Comparison of ENCODE assay signal across 10 cellular contexts in genomic region chr1:165116732-165117131, GRCh38.
DNase-seq lines count a peak whose midpoint lies in the region; ATAC-seq and TF ChIP-seq lines count a peak whose summit lies in the region.
"Had no signal": no experiment of that assay in that cellular context is flagged by ENCODE, and none has a peak within 500 bp of the region (broad histone marks: within the 10 kb centered on the region; RNA-seq: fewer than 3 reads in every experiment).

No MANE protein-coding gene starts in this region.

- CTCF ChIA-PET in HCT116 (lab: Charles Lee) = interaction anchor here (0.5 to 1.6 kb wide), 5 partner anchors 10 to 474 kb away, joined by 3 to 10 read pairs (median 5); no protein-coding TSS in a partner anchor
- CTCF ChIA-PET in activated naive CD4-positive, alpha-beta T cell treated with anti-CD3 and anti-CD28 coated beads, Interleukin-2, amount 10 ng/mL, durations not matched to agents 7 days and 5 days (lab: Charles Lee) = interaction anchor here (1.6 kb wide), 1 partner anchor 9 kb away, joined by 3 read pairs; no protein-coding TSS in a partner anchor

- TF ChIP-seq POLR2A in HCT116 (IDR thresholded peaks at IDR 0.05; ENCODE audit: borderline replicate concordance, extremely low read depth, insufficient read depth, insufficient read length) = no peak
- TF ChIP-seq POLR2A in upper lobe of left lung (IDR thresholded peaks at IDR 0.05) = no peak

- no peak overlapping the region for H3K4me3 Mint-ChIP-seq in activated naive CD4-positive, alpha-beta T cell treated with anti-CD3 and anti-CD28 coated beads, Interleukin-2, amount 10 ng/mL, durations not matched to agents 7 days and 5 days
- H3K4me3 Mint-ChIP-seq: activated T-helper 17 cell treated with anti-CD3 and anti-CD28 coated beads, Interleukin-2, amount 50 U/mL, for 72 hours had no signal

- H3K27ac ChIP-seq in HCT116 (ENCODE audit: low read depth, low read length) (no peak overlapping the region), upper lobe of left lung (no peak overlapping the region)
- H3K27ac ChIP-seq: heart left ventricle had no signal

- no peaks in the 10 kb centered on the region for H4K20me1 ChIP-seq in HCT116 (ENCODE audit: insufficient read depth)

- no peak for TF ChIP-seq EP300 in upper lobe of left lung (IDR thresholded peaks at IDR 0.05)

- no peak for TF ChIP-seq CTCF in HCT116 (IDR thresholded peaks at IDR 0.05 in 2 of 3, conservative IDR thresholded peaks at IDR 0.05 in 1 of 3; ENCODE audit: borderline replicate concordance in 1 of 3, insufficient read depth in 1 of 3, low read depth in 2 of 3, low read length in 2 of 3)
- no peak for TF ChIP-seq CTCF in upper lobe of left lung (IDR thresholded peaks at IDR 0.05)

- no peaks in the 10 kb centered on the region for H3K4me1 Mint-ChIP-seq in activated naive CD4-positive, alpha-beta T cell treated with anti-CD3 and anti-CD28 coated beads, Interleukin-2, amount 10 ng/mL, durations not matched to agents 7 days and 5 days
- H3K4me1 Mint-ChIP-seq: activated T-helper 17 cell treated with anti-CD3 and anti-CD28 coated beads, Interleukin-2, amount 50 U/mL, for 72 hours had no signal

- intact Hi-C loops in HCT116 (cut with micrococcal nuclease) = loop anchor here (10.0 kb wide), 1 partner anchor 478 kb away; no protein-coding TSS in a partner anchor

- H3K4me2 ChIP-seq in HCT116 (ENCODE audit: low read length) = peak overlapping the region; percentile 26

- H3K9me3 Mint-ChIP-seq in activated naive CD4-positive, alpha-beta T cell treated with anti-CD3 and anti-CD28 coated beads, Interleukin-2, amount 10 ng/mL, durations not matched to agents 7 days and 5 days = no peaks in the 10 kb centered on the region
- H3K9me3 Mint-ChIP-seq: activated T-helper 17 cell treated with anti-CD3 and anti-CD28 coated beads, Interleukin-2, amount 50 U/mL, for 72 hours had no signal

- H3K79me2 ChIP-seq in HCT116 (ENCODE audit: insufficient read depth, low read length) = no peaks in the 10 kb centered on the region

- BruUV-seq in HCT116 (replicated peaks; lab: Mats Ljungman, UMichigan) = no TSS peak

- peak; percentile 88 for ATAC-seq in HCT116
- peak; percentile 60 to 76 for ATAC-seq in upper lobe of left lung (ENCODE audit: low FRiP score in 2 of 2)
- ATAC-seq in HG03175 (IDR thresholded peaks at IDR 0.05; ENCODE audit: unreplicated experiment) = no peak
- ATAC-seq: activated T-helper 17 cell treated with anti-CD3 and anti-CD28 coated beads, Interleukin-2, amount 50 U/mL, for 72 hours had no signal

- H3K9ac ChIP-seq in HCT116 (ENCODE audit: low read length) = no peak overlapping the region

- H3K4me3 ChIP-seq in HCT116 (replicated peaks in 1 of 2; ENCODE audit: low read depth in 1 of 2, low read length in 2 of 2) (no peak overlapping the region), upper lobe of left lung (no peak overlapping the region)
- H3K4me3 ChIP-seq: heart left ventricle had no signal

- no peak for TF ChIP-seq RAD21 in HCT116 (IDR thresholded peaks at IDR 0.05; ENCODE audit: low read depth)

- H3K27me3 Mint-ChIP-seq in activated naive CD4-positive, alpha-beta T cell treated with anti-CD3 and anti-CD28 coated beads, Interleukin-2, amount 10 ng/mL, durations not matched to agents 7 days and 5 days = peaks cover 45% of the 10 kb centered on the region

- H3K4me1 ChIP-seq in HCT116 (ENCODE audit: control insufficient read depth in 1 of 2, insufficient read depth in 2 of 2, low read length in 2 of 2) (peaks cover 0 to 13% of the 10 kb centered on the region in 2 experiments; a peak in 2 of 4 replicates), upper lobe of left lung (peaks cover 0 to 4% (median 0%) of the 10 kb centered on the region in 4 donors)

- H2AFZ ChIP-seq in HCT116 (ENCODE audit: low read depth, low read length, poor library complexity, severe bottlenecking) = no peak overlapping the region

- no peaks in the 10 kb centered on the region for H3K9me2 ChIP-seq in HCT116 (ENCODE audit: insufficient read depth)

- H3K9me3 ChIP-seq in HCT116 (ENCODE audit: control insufficient read depth in 1 of 2, insufficient read depth in 1 of 2, low read depth in 1 of 2, low read length in 2 of 2) = no peaks in the 10 kb centered on the region
- H3K9me3 ChIP-seq in upper lobe of left lung = no peaks in the 10 kb centered on the region
- H3K9me3 ChIP-seq: heart left ventricle had no signal

- no peaks in the 10 kb centered on the region for H3K36me3 Mint-ChIP-seq in activated naive CD4-positive, alpha-beta T cell treated with anti-CD3 and anti-CD28 coated beads, Interleukin-2, amount 10 ng/mL, durations not matched to agents 7 days and 5 days

- no peak overlapping the region for H3K27ac Mint-ChIP-seq in activated naive CD4-positive, alpha-beta T cell treated with anti-CD3 and anti-CD28 coated beads, Interleukin-2, amount 10 ng/mL, durations not matched to agents 7 days and 5 days
- H3K27ac Mint-ChIP-seq: activated T-helper 17 cell treated with anti-CD3 and anti-CD28 coated beads, Interleukin-2, amount 50 U/mL, for 72 hours had no signal

- H3K27me3 ChIP-seq in HCT116 (ENCODE audit: insufficient read depth, low read length) = peaks cover 18% of the 10 kb centered on the region
- H3K27me3 ChIP-seq in upper lobe of left lung = no peaks in the 10 kb centered on the region

- POLR2A ChIA-PET in HCT116 (lab: Charles Lee) = no interaction called here

- peak; percentile 48 for DNase-seq in HCT116 (ENCODE audit: low read depth, low spot score)
- peak; percentile 35 for DNase-seq in SW480 (ENCODE audit: low spot score)
- DNase-seq in foreskin melanocyte = peak; percentile 10
- DNase-seq in upper lobe of left lung = no peak
- no peak for DNase-seq in activated naive CD4-positive, alpha-beta T cell treated with anti-CD3 and anti-CD28 coated beads, Interleukin-2, amount 10 ng/mL, durations not matched to agents 7 days and 5 days
- DNase-seq in iPS-NIHi7 (ENCODE audit: extremely low spot score) = no peak
- DNase-seq: heart left ventricle, SIG-M5 had no signal

- H3K36me3 ChIP-seq in HCT116 (ENCODE audit: control insufficient read depth in 1 of 2, insufficient read depth in 2 of 2, low read length in 2 of 2) (no peaks in the 10 kb centered on the region), upper lobe of left lung (no peaks in the 10 kb centered on the region)
- H3K36me3 ChIP-seq: heart left ventricle had no signal

- 65 to 70% methylated on average over 6 of the region's 6 CpGs for WGBS in upper lobe of left lung, 2 donors

- RAD21 ChIA-PET in HCT116 (lab: Charles Lee; ENCODE audit: low non-redundant PET in 1 of 2, low total read pairs in 2 of 2, uncharacterized antibody in 2 of 2, unreplicated experiment in 2 of 2) = no interaction called here

TF ChIP-seq in HCT116, 20 proteins besides CTCF, POLR2A, EP300 and RAD21:
- peak; percentile 71 for TF ChIP-seq JUND (IDR thresholded peaks at IDR 0.05)
- peak; percentile 29; the same call in 1 of the 2 replicates for TF ChIP-seq MAX (IDR thresholded peaks at IDR 0.05)
- TF ChIP-seq FOSL1 (IDR thresholded peaks at IDR 0.05; ENCODE audit: low read depth) = peak; percentile 73
- no peak for TF ChIP-seq EZH2 (IDR thresholded peaks at IDR 0.05)
- TF ChIP-seq CBX3 (IDR thresholded peaks at IDR 0.05; ENCODE audit: low read depth) = no peak; the same call in 1 of the 2 replicates

Comparison
In these comparisons a context has a peak if more than half of its experiments do, and no peak if none do; other contexts are left out.
1. DNase-seq: peak in HCT116 (single experiment), SW480 (single experiment) and foreskin melanocyte (single experiment); none in upper lobe of left lung (0 of 2), activated naive CD4-positive, alpha-beta T cell treated with anti-CD3 and anti-CD28 coated beads, Interleukin-2, amount 10 ng/mL, durations not matched to agents 7 days and 5 days (single experiment) and iPS-NIHi7 (single experiment).